16 cellular contexts compared by ENCODE assay signal in the genomic region with DNA sequence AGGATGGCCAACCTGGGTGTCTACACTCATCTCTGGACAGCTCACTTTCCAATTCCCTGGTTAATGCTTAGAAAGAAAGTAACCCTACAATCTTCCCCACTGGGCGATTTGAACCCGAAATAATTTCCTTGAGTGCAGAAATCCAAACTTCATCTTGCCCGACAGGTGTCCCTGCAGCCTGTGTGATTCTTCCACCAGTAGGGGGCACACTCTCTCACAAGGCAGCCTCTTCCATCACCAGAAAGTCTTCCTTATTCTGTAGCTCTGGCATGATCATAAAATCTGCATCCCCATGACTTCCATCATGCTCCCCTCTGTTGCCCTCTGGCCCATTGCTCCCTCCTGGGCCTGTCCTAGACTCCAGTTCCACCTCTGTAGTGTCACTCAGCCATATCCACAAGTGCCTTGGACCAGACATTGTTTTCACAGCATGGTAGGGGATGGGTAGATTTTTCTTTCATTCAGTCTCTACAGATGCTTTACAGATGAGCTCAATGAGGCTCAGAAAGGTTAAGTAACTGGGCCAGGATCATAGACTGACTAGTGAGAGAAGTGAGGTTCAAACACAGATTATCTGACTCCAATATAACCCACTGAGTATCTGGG.
DNase-seq lines count a peak whose midpoint lies in the region; ATAC-seq and TF ChIP-seq lines count a peak whose summit lies in the region.
"Had no signal": no experiment of that assay in that cellular context is flagged by ENCODE, and none has a peak within 500 bp of the region (broad histone marks: within the 10 kb centered on the region; RNA-seq: fewer than 3 reads in every experiment).

No MANE protein-coding gene starts in this region.

- no peak overlapping the region for H2BK120ac ChIP-seq in mesendoderm (ENCODE audit: low read depth, low read length)

- no peak overlapping the region for H3K9ac ChIP-seq in mesendoderm (ENCODE audit: low read length)

- H3K23ac ChIP-seq in mesendoderm (ENCODE audit: low read length) = no peak overlapping the region

- no peak overlapping the region for H3K27ac ChIP-seq in WERI-Rb-1
- no peak overlapping the region for H3K27ac ChIP-seq in mesendoderm (ENCODE audit: low read depth, low read length)
- H3K27ac ChIP-seq: colonic mucosa, sigmoid colon, thyroid gland had no signal

- no peak overlapping the region for H2AK5ac ChIP-seq in mesendoderm (ENCODE audit: low read length)

- no peak overlapping the region for H4K5ac ChIP-seq in mesendoderm (ENCODE audit: low read length)

- no peak for ATAC-seq in GM19467 (IDR thresholded peaks at IDR 0.05; ENCODE audit: unreplicated experiment)
- no peak for ATAC-seq in left colon
- ATAC-seq: naive thymus-derived CD8-positive, alpha-beta T cell; T-helper 17 cell had no signal

- WGBS in mesendoderm (ENCODE audit: extremely low coverage, insufficient coverage, low lambda C conversion rate) = no CpG with 5 or more reads among the region's 3 CpGs

- H3K36me3 ChIP-seq in WERI-Rb-1 (no peaks in the 10 kb centered on the region), mesendoderm (ENCODE audit: control insufficient read depth, insufficient read depth, low read length) (no peaks in the 10 kb centered on the region)
- H3K36me3 ChIP-seq: colonic mucosa, sigmoid colon, thyroid gland had no signal

- no peaks in the 10 kb centered on the region for H3K9me3 ChIP-seq in WERI-Rb-1 (ENCODE audit: severe bottlenecking)
- H3K9me3 ChIP-seq: colonic mucosa, sigmoid colon, thyroid gland had no signal

- H3K18ac ChIP-seq in mesendoderm (ENCODE audit: low read length) = no peak overlapping the region

- H3K4ac ChIP-seq in mesendoderm (ENCODE audit: low read depth, low read length) = no peak overlapping the region

- H4K8ac ChIP-seq in mesendoderm (ENCODE audit: low read depth, low read length) = no peak overlapping the region

- H3K79me2 ChIP-seq in mesendoderm (ENCODE audit: control insufficient read depth, insufficient read depth, low read length) = no peaks in the 10 kb centered on the region

- H3K56ac ChIP-seq in mesendoderm (ENCODE audit: low read length) = no peak overlapping the region

- no peak overlapping the region for H3K4me3 ChIP-seq in WERI-Rb-1 (ENCODE audit: low read depth, low read length)
- H3K4me3 ChIP-seq in mesendoderm (ENCODE audit: low read length) = no peak overlapping the region
- H3K4me3 ChIP-seq: colonic mucosa, sigmoid colon, thyroid gland had no signal

- no peaks in the 10 kb centered on the region for H3K79me1 ChIP-seq in mesendoderm (ENCODE audit: low read length)

- H2BK5ac ChIP-seq in mesendoderm (ENCODE audit: low read length) = no peak overlapping the region

- intact Hi-C loops in left colon (cut with DNase I, micrococcal nuclease) = no loop called here

- TF ChIP-seq CTCF in WERI-Rb-1 (IDR thresholded peaks at IDR 0.05; ENCODE audit: low read depth, low read length) = peak; percentile 52

- H3K4me1 ChIP-seq in mesendoderm (ENCODE audit: control insufficient read depth, low read depth, low read length) = no peaks in the 10 kb centered on the region
- H3K4me1 ChIP-seq: colonic mucosa, sigmoid colon, thyroid gland had no signal

- no peak overlapping the region for H3K4me2 ChIP-seq in mesendoderm (ENCODE audit: low read length)

- no peak overlapping the region for H2BK15ac ChIP-seq in mesendoderm (replicated peaks; ENCODE audit: low read depth)

- H3K27me3 ChIP-seq in WERI-Rb-1 (ENCODE audit: insufficient read depth, low read depth, severe bottlenecking) = no peaks in the 10 kb centered on the region
- no peaks in the 10 kb centered on the region for H3K27me3 ChIP-seq in mesendoderm (ENCODE audit: insufficient read depth, low read length, poor library complexity)
- H3K27me3 ChIP-seq: colonic mucosa, sigmoid colon, thyroid gland had no signal

- peak; percentile 14 for DNase-seq in DMS 273 (lab: John Stamatoyannopoulos, UW; ENCODE audit: unreplicated experiment)
- no peak for DNase-seq in DMS 273 treated with DMSO at 0.1 percent for 48 hours (lab: John Stamatoyannopoulos, UW)
- DNase-seq in HuH-7 (ENCODE audit: low spot score) = peak; percentile 10
- no peak for DNase-seq in WERI-Rb-1
- DNase-seq in mesendoderm = peak; percentile 35
- no peak for DNase-seq in left colon
- no peak for DNase-seq in SHP77 treated with DMSO at 0.1 percent for 48 hours (lab: John Stamatoyannopoulos, UW)
- DNase-seq: activated CD4-positive, alpha-beta memory T cell treated with anti-CD3 and anti-CD28 coated beads for 36 hours; activated naive CD4-positive, alpha-beta T cell treated with anti-CD3 and anti-CD28 coated beads, Interleukin-2, amount 50 U/mL, for 16 hours; colonic mucosa; naive thymus-derived CD8-positive, alpha-beta T cell; NCI-H2029; sigmoid colon; T-helper 17 cell; thyroid gland had no signal

Comparison
In these comparisons a context has a peak if more than half of its experiments do, and no peak if none do; other contexts are left out.
1. DNase-seq: peak in DMS 273 (single experiment), HuH-7 (single experiment) and mesendoderm (single experiment); none in DMS 273 treated with DMSO at 0.1 percent for 48 hours (single experiment), WERI-Rb-1 (single experiment), left colon (0 of 2) and SHP77 treated with DMSO at 0.1 percent for 48 hours (single experiment).